12 cellular contexts compared by ENCODE assay signal in the genomic region with DNA sequence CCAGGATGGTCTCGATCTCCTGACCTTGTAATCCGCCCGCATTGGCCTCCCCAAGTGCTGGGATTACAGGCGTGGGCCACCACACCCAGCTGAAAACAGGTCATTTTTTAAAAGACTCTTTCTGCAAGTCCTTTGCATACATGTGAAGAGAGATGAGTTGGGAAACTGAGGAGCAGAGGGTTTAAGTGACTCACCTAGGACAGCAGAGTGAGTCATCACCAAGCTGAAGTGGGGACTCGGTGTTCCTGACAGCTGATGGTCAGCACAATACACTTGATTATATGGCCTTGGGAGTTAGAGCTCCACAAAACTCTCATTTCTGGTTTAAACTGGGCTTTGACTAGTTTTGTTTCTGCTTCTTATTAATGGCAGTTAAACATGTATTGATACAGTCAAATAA. TPM values are rescaled to one million over a fixed set of nuclear protein-coding genes. Genes with fewer than 3 reads are reported as not detected.
A peak's percentile ranks its signal among the peaks of the same experiment; 100 is the strongest.
DNase-seq lines count a peak whose midpoint lies in the region; ATAC-seq and TF ChIP-seq lines count a peak whose summit lies in the region.
"Had no signal": no experiment of that assay in that cellular context is flagged by ENCODE, and none has a peak within 500 bp of the region (broad histone marks: within the 10 kb centered on the region; RNA-seq: fewer than 3 reads in every experiment).

No MANE protein-coding gene starts in this region.

- TF ChIP-seq CTCF in DND-41 (IDR thresholded peaks at IDR 0.05; ENCODE audit: borderline replicate concordance, extremely low read depth, low read length, poor library complexity, severe bottlenecking) (no peak), RWPE1 (conservative IDR thresholded peaks at IDR 0.05; ENCODE audit: low read depth) (no peak), osteocyte (IDR thresholded peaks at IDR 0.05) (no peak)

- peak overlapping the region; percentile 82 for H3K27ac Mint-ChIP-seq in osteocyte (ENCODE audit: unreplicated experiment)
- H3K27ac Mint-ChIP-seq: activated T-cell treated with anti-CD3 and anti-CD28 coated beads, Interleukin-2, amount 50 U/mL, for 24 hours had no signal

- H4K20me1 ChIP-seq in DND-41 (ENCODE audit: insufficient read depth, low read length) = no peaks in the 10 kb centered on the region

- ATAC-seq in DND-41 (ENCODE audit: insufficient read depth, low read depth) = no peak
- ATAC-seq in esophagus mucosa = peak; percentile 50
- ATAC-seq in GM21786 (IDR thresholded peaks at IDR 0.05; ENCODE audit: unreplicated experiment) = no peak

- no peaks in the 10 kb centered on the region for H3K27me3 Mint-ChIP-seq in osteocyte (ENCODE audit: unreplicated experiment)
- H3K27me3 Mint-ChIP-seq: activated T-cell treated with anti-CD3 and anti-CD28 coated beads, Interleukin-2, amount 50 U/mL, for 24 hours had no signal

- H3K36me3 Mint-ChIP-seq in osteocyte (ENCODE audit: unreplicated experiment) = no peaks in the 10 kb centered on the region

- POLR2A ChIA-PET in RWPE1 (lab: Yijun Ruan, JAX; ENCODE audit: low non-redundant PET) = no interaction called here

- peaks cover 36% of the 10 kb centered on the region for H3K4me1 ChIP-seq in DND-41 (ENCODE audit: insufficient read depth, low read length)

- H3K79me2 ChIP-seq in DND-41 (ENCODE audit: insufficient read depth, low read length) = no peaks in the 10 kb centered on the region

- DNase-seq in DND-41 (no peak), RWPE1 (ENCODE audit: low spot score) (peak; percentile 33), osteocyte (ENCODE audit: extremely low spot score, unreplicated experiment) (no peak), anterior cingulate cortex (lab: John Stamatoyannopoulos, UW) (no peak), T1000 (lab: John Stamatoyannopoulos, UW) (no peak), MV-4-11 (lab: John Stamatoyannopoulos, UW) (no peak)
- DNase-seq: activated T-cell treated with anti-CD3 and anti-CD28 coated beads, Interleukin-2, amount 50 U/mL, for 24 hours; NCI-H526 treated with DMSO at 0.1 percent for 48 hours; SHP77 had no signal

- no peaks in the 10 kb centered on the region for H3K9me3 ChIP-seq in DND-41 (ENCODE audit: insufficient read depth, low read length, severe bottlenecking)

- H3K36me3 ChIP-seq in DND-41 (ENCODE audit: insufficient read depth, low read length) = no peaks in the 10 kb centered on the region

- no peak overlapping the region for H3K4me3 Mint-ChIP-seq in osteocyte (ENCODE audit: unreplicated experiment)
- H3K4me3 Mint-ChIP-seq: activated T-cell treated with anti-CD3 and anti-CD28 coated beads, Interleukin-2, amount 50 U/mL, for 24 hours had no signal

- H3K4me2 ChIP-seq in DND-41 (ENCODE audit: insufficient read depth, low read length) = no peak overlapping the region

- peaks cover 28% of the 10 kb centered on the region for H3K4me1 Mint-ChIP-seq in osteocyte (ENCODE audit: unreplicated experiment)

- H3K9me3 Mint-ChIP-seq in osteocyte (ENCODE audit: unreplicated experiment) = no peaks in the 10 kb centered on the region
- H3K9me3 Mint-ChIP-seq: activated T-cell treated with anti-CD3 and anti-CD28 coated beads, Interleukin-2, amount 50 U/mL, for 24 hours had no signal

- H3K27ac ChIP-seq in DND-41 (ENCODE audit: low read length) = 0 out of 2 replicates have a peak overlapping the region, but pooled peaks have one; percentile 45
- peak overlapping the region; percentile 46 for H3K27ac ChIP-seq in RWPE1

- H3K9ac ChIP-seq in DND-41 (ENCODE audit: low read depth, low read length) = no peak overlapping the region

- no peak overlapping the region; the same call in 1 of the 2 replicates for H2AFZ ChIP-seq in DND-41 (ENCODE audit: low read depth, low read length)

- H3K4me3 ChIP-seq in DND-41 (ENCODE audit: low read depth in 1 of 2, low read length in 2 of 2) = no peak overlapping the region
- H3K4me3 ChIP-seq: smooth muscle cell had no signal

- no peaks in the 10 kb centered on the region for H3K27me3 ChIP-seq in DND-41 (ENCODE audit: insufficient read depth, low read length, poor library complexity)

- CTCF ChIA-PET in RWPE1 (lab: Yijun Ruan, JAX) = interaction anchor here (0.6 to 1.0 kb wide), 2 partner anchors 9 to 77 kb away, joined by 3 to 4 read pairs; no protein-coding TSS in a partner anchor

RNA-seq across cellular contexts. Expression of a gene that starts 38.1 kb away (rescaled TPM):
- total RNA-seq in esophagus mucosa (26.7 TPM), osteocyte (62.1 and 65.9 TPM in 2 replicates)
